In the genomic region with DNA sequence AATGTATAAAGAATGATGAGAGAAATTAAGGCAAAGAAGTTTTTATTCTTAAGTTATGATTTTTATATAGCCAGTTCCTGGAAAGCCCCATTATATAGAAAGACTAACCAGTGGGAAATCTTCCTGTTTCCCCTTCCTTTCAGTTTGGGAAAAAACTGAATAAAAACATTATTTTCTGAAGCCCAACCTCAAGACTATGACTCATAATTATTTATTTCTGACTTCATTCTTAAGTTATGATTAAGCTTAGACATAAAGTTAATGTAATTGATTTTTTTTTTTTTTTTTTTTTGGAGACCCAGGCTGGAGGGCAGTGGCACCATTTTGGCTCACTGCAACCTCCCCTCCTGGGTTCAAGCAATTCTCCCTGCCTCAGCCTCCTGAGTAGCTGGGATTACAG, we compare ENCODE assay signal across 29 cellular contexts. TPM values are rescaled to one million over a fixed set of nuclear protein-coding genes. Genes with fewer than 3 reads are reported as not detected.
DNase-seq lines count a peak whose midpoint lies in the region; ATAC-seq and TF ChIP-seq lines count a peak whose summit lies in the region.
"Had no signal": no experiment of that assay in that cellular context is flagged by ENCODE, and none has a peak within 500 bp of the region (broad histone marks: within the 10 kb centered on the region; RNA-seq: fewer than 3 reads in every experiment).

No MANE protein-coding gene starts in this region.

- TF ChIP-seq CTCF in A673 (conservative IDR thresholded peaks at IDR 0.05; ENCODE audit: low read depth, low read length) (no peak), IMR-90 (conservative IDR thresholded peaks at IDR 0.05; ENCODE audit: low read depth, low read length) (no peak), choroid plexus epithelial cell (conservative IDR thresholded peaks at IDR 0.05; ENCODE audit: low read depth, low read length) (no peak), sigmoid colon (IDR thresholded peaks at IDR 0.05) (no peak), gastroesophageal sphincter (IDR thresholded peaks at IDR 0.05) (no peak), foreskin keratinocyte (conservative IDR thresholded peaks at IDR 0.05) (no peak)

- H3K79me1 ChIP-seq in IMR-90 (ENCODE audit: low read depth in 1 of 2, low read length in 2 of 2), result no peaks in the 10 kb centered on the region

- H2AK9ac ChIP-seq in IMR-90 (replicated peaks; ENCODE audit: low read depth, low read length, poor library complexity), result no peak overlapping the region

- H3K14ac ChIP-seq in IMR-90 (replicated peaks; ENCODE audit: low read depth, low read length), result no peak overlapping the region

- H2BK15ac ChIP-seq in IMR-90 (ENCODE audit: low read depth, low read length), result no peak overlapping the region

- dilution Hi-C loops in IMR-90 (cut with HindIII; ENCODE audit: low sequenced_read_pairs, unreplicated experiment), result no loop called here

- no peak overlapping the region for H2BK120ac ChIP-seq in IMR-90 (ENCODE audit: low read depth, low read length)

- intact Hi-C loops in A673 (cut with micrococcal nuclease; ENCODE audit: unreplicated experiment) (no loop called here), IMR-90 (cut with micrococcal nuclease) (no loop called here), sigmoid colon (cut with DNase I) (no loop called here)

- H2AFZ ChIP-seq in IMR-90 (replicated peaks; ENCODE audit: low read length, poor library complexity), result no peak overlapping the region

- peak; percentile 6 for DNase-seq in A673 (ENCODE audit: low spot score)
- DNase-seq in IMR-90, result peak; percentile 60
- DNase-seq in choroid plexus epithelial cell (ENCODE audit: low read depth), result peak; percentile 13
- DNase-seq in hepatic stellate cell (ENCODE audit: low spot score), result peak; percentile 4
- DNase-seq in sigmoid colon, result no peak
- DNase-seq in OCI-M1 (lab: John Stamatoyannopoulos, UW), result no peak
- no peak for DNase-seq in foreskin keratinocyte
- DNase-seq: ACHN; activated CD4-positive, alpha-beta memory T cell treated with anti-CD3 and anti-CD28 coated beads for 36 hours; activated CD4-positive, CD25-positive, alpha-beta regulatory T cell treated with anti-CD3 and anti-CD28 coated beads, Interleukin-2, amount 50 U/mL, for 72 hours; activated CD8-positive, alpha-beta memory T cell treated with anti-CD3 and anti-CD28 coated beads, Interleukin-2, amount 50 U/mL, for 4 hours; activated naive CD4-positive, alpha-beta T cell treated with Interleukin-2 at 50 U/mL for 16 hours; CD8-positive, alpha-beta memory T cell; DMS 273 treated with DMSO at 0.1 percent for 48 hours; heart right ventricle; kidney glomerular epithelial cell; naive B cell; NCI-H1092 treated with DMSO at 0.1 percent for 48 hours; NCI-H1694 treated with DMSO at 0.1 percent for 48 hours; NCI-H524; PC-9; stimulated activated CD4-positive, alpha-beta T cell treated with anti-CD3 and anti-CD28 coated beads, Interleukin-4, amount 100 ng/mL, for 24 hours; T-helper 2 cell had no signal

- TF ChIP-seq EP300 in sigmoid colon (IDR thresholded peaks at IDR 0.05), result no peak
- TF ChIP-seq EP300 in gastroesophageal sphincter (IDR thresholded peaks at IDR 0.05), result no peak

- POLR2A ChIA-PET in A673 (lab: Charles Lee; ENCODE audit: low non-redundant PET), result no interaction called here
- POLR2A ChIA-PET in IMR-90 (lab: Charles Lee; ENCODE audit: unreplicated experiment), result no interaction called here

- H2BK20ac ChIP-seq in IMR-90 (ENCODE audit: low read depth, low read length), result no peak overlapping the region

- H3K36me3 ChIP-seq in A673 (ENCODE audit: insufficient read depth, low read length, poor library complexity, severe bottlenecking) (no peaks in the 10 kb centered on the region), IMR-90 (ENCODE audit: control insufficient read depth, insufficient read depth, low read length) (no peaks in the 10 kb centered on the region), sigmoid colon (peaks cover 0 to 10% (median 3%) of the 10 kb centered on the region in 4 donors), gastroesophageal sphincter (peaks cover 0 to 20% of the 10 kb centered on the region in 2 donors)
- H3K36me3 ChIP-seq: neutrophil, prostate gland had no signal

- in situ Hi-C loops in IMR-90 (cut with MboI; ENCODE audit: low sequenced_read_pairs), result no loop called here

- CTCF ChIA-PET in A673 (lab: Charles Lee) (no interaction called here), IMR-90 (lab: Yijun Ruan, JAX) (no interaction called here)

- H4K20me1 ChIP-seq in IMR-90 (ENCODE audit: insufficient read depth, low read length), result no peaks in the 10 kb centered on the region

- TF ChIP-seq POLR2A in IMR-90 (IDR thresholded peaks at IDR 0.05; ENCODE audit: low read depth, low read length) (no peak), sigmoid colon (IDR thresholded peaks at IDR 0.05) (no peak), gastroesophageal sphincter (IDR thresholded peaks at IDR 0.05) (no peak)

- H3K18ac ChIP-seq in IMR-90 (ENCODE audit: low read depth, low read length), result no peak overlapping the region

- H4K8ac ChIP-seq in IMR-90 (ENCODE audit: low read depth in 2 of 2, low read length in 2 of 2), result no peak overlapping the region

- no peak overlapping the region for H3K4ac ChIP-seq in IMR-90 (ENCODE audit: low read depth, low read length)

- no peak overlapping the region for H4K5ac ChIP-seq in IMR-90 (ENCODE audit: low read depth, low read length)

- no peak overlapping the region for H2AK5ac ChIP-seq in IMR-90 (ENCODE audit: low read depth, low read length)

- H3K23ac ChIP-seq in IMR-90 (ENCODE audit: low read depth, low read length), result no peak overlapping the region

- no peak overlapping the region for H2BK5ac ChIP-seq in IMR-90 (ENCODE audit: low read depth, low read length, poor library complexity, severe bottlenecking)

- H3K27ac ChIP-seq in A673 (ENCODE audit: low read depth, low read length, poor library complexity, severe bottlenecking) (no peak overlapping the region), IMR-90 (ENCODE audit: insufficient read depth, low read length) (no peak overlapping the region), sigmoid colon (no peak overlapping the region), gastroesophageal sphincter (no peak overlapping the region), foreskin keratinocyte (no peak overlapping the region)
- H3K27ac ChIP-seq: heart right ventricle, neutrophil, PC-9, prostate gland, tibial nerve had no signal

- H3K9me3 ChIP-seq in A673 (ENCODE audit: low read depth, low read length, poor library complexity, severe bottlenecking), result no peaks in the 10 kb centered on the region
- no peaks in the 10 kb centered on the region for H3K9me3 ChIP-seq in IMR-90 (ENCODE audit: control insufficient read depth, insufficient read depth, low read length)
- no peaks in the 10 kb centered on the region for H3K9me3 ChIP-seq in sigmoid colon
- H3K9me3 ChIP-seq in gastroesophageal sphincter, result no peaks in the 10 kb centered on the region
- H3K9me3 ChIP-seq: heart right ventricle, neutrophil, prostate gland, tibial nerve had no signal

- ATAC-seq in IMR-90 (ENCODE audit: low read depth), result peak; percentile 35; the same call in 1 of the 2 replicates
- ATAC-seq in gastroesophageal sphincter, result no peak
- ATAC-seq in foreskin keratinocyte, result no peak
- ATAC-seq: heart right ventricle, Right ventricle myocardium inferior, sciatic nerve had no signal

- BruUV-seq in A673 (replicated peaks; lab: Mats Ljungman, UMichigan) (no TSS peak), IMR-90 (replicated peaks; lab: Mats Ljungman, UMichigan) (no TSS peak)

- H3K56ac ChIP-seq in IMR-90 (ENCODE audit: extremely low read depth, insufficient read depth, low read length), result no peak overlapping the region

- H3K9ac ChIP-seq in IMR-90 (ENCODE audit: low read depth, low read length), result no peak overlapping the region

- TF ChIP-seq RAD21 in IMR-90 (IDR thresholded peaks at IDR 0.05; ENCODE audit: low read length), result no peak

- no peak overlapping the region for H3K4me2 ChIP-seq in IMR-90 (ENCODE audit: low read depth, low read length)
- H3K4me2 ChIP-seq: PC-9 had no signal

- H3K9me1 ChIP-seq in IMR-90 (ENCODE audit: insufficient read depth, low read length), result no peaks in the 10 kb centered on the region

- no peak overlapping the region for H4K91ac ChIP-seq in IMR-90 (ENCODE audit: insufficient read depth, low read depth, low read length)

- no peaks in the 10 kb centered on the region for H3K27me3 ChIP-seq in A673 (replicated peaks; ENCODE audit: insufficient read depth, low read depth, low read length, poor library complexity)
- no peaks in the 10 kb centered on the region for H3K27me3 ChIP-seq in IMR-90 (ENCODE audit: control insufficient read depth, insufficient read depth, low read length)
- no peaks in the 10 kb centered on the region for H3K27me3 ChIP-seq in sigmoid colon
- H3K27me3 ChIP-seq in gastroesophageal sphincter, result no peaks in the 10 kb centered on the region
- no peaks in the 10 kb centered on the region for H3K27me3 ChIP-seq in foreskin keratinocyte
- H3K27me3 ChIP-seq: heart right ventricle, neutrophil, tibial nerve had no signal

- H3K4me3 ChIP-seq in A673 (ENCODE audit: low read depth, low read length, poor library complexity, severe bottlenecking) (no peak overlapping the region), IMR-90 (ENCODE audit: insufficient read depth, low read depth, low read length) (no peak overlapping the region), choroid plexus epithelial cell (ENCODE audit: low read depth, low read length) (no peak overlapping the region), sigmoid colon (no peak overlapping the region), gastroesophageal sphincter (no peak overlapping the region)
- H3K4me3 ChIP-seq: heart right ventricle, PC-9, prostate gland, tibial nerve had no signal

- H3K4me1 ChIP-seq in A673 (ENCODE audit: insufficient read depth, low read length, poor library complexity, severe bottlenecking) (no peaks in the 10 kb centered on the region), IMR-90 (ENCODE audit: control insufficient read depth, insufficient read depth, low read length) (no peaks in the 10 kb centered on the region), sigmoid colon (peaks cover 0 to 7% (median 0%) of the 10 kb centered on the region in 4 donors), gastroesophageal sphincter (no peaks in the 10 kb centered on the region), foreskin keratinocyte (peaks cover 5% of the 10 kb centered on the region)
- H3K4me1 ChIP-seq: heart right ventricle, prostate gland, tibial nerve had no signal

TF ChIP-seq in IMR-90, 13 proteins besides CTCF, POLR2A, EP300 and RAD21:
- TF ChIP-seq FOS (IDR thresholded peaks at IDR 0.05; ENCODE audit: low read depth, low read length) (peak; percentile 50; the same call in 1 of the 2 replicates), RFX5 (IDR thresholded peaks at IDR 0.05; ENCODE audit: low read depth, low read length) (no peak)

RNA-seq across cellular contexts. Expression of gene TRPC1, which starts 55.8 kb away (rescaled TPM):
- total RNA-seq in A673 (2021) (0.88 and 1.3 TPM in 2 replicates), IMR-90 (2012; rRNA removed) (5.9 and 15.6 TPM in 2 replicates), sigmoid colon (10 to 100 TPM; 21.4 to 31.0 (median 25.5) TPM), gastroesophageal sphincter (10 to 100 TPM; 18.8 to 46.7 (median 23.4) TPM), foreskin keratinocyte (3.9 and 6.2 TPM in 2 replicates)
- polyA plus RNA-seq in IMR-90 (2012; rRNA removed) (5.7 and 7.2 TPM in 2 replicates), sigmoid colon (1 to 10 TPM in 2 of 3 donors, not detected in 1; 1.1 to 1.2 TPM), foreskin keratinocyte (0.76 and 1.4 TPM in 2 replicates)
- polyA plus RNA-seq in IMR-90 (2012; cell fraction: cytosol; rRNA removed), result 0.68 and 2.9 TPM in 2 replicates
- polyA plus RNA-seq in IMR-90 (2012; cell fraction: nucleus; rRNA removed; ENCODE audit: low replicate concordance), result 3.9 and 21.6 TPM in 2 replicates

Comparison
In these comparisons a context has a peak if more than half of its experiments do, and no peak if none do; other contexts are left out.
1. DNase-seq: peak in A673 (single experiment), IMR-90 (single experiment), choroid plexus epithelial cell (single experiment) and hepatic stellate cell (single experiment); none in sigmoid colon (single experiment), OCI-M1 (single experiment) and foreskin keratinocyte (0 of 2).